25 cellular contexts compared by ENCODE assay signal in the genomic region with DNA sequence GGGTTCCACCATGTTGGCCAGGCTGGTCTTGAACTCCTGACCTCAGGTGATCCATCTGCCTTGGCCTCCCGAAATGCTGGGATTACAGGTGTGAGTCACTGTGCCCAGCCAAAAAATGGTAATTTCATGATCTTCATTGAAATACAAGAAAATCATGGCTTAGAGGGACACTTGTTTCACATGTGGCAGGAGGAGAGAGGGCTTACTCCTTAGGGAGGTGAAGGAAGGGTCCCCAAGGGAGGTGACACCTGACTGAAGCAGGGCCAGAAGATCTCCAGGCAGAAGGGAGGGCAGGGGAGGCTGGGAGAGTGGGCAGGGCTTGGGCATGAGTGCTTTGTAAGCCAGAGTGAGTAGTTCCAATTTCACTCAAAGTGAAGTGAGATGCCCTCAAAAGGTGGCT. TPM values are rescaled to one million over a fixed set of nuclear protein-coding genes. Genes with fewer than 3 reads are reported as not detected.
DNase-seq lines count a peak whose midpoint lies in the region; ATAC-seq, FAIRE-seq and TF ChIP-seq lines count a peak whose summit lies in the region.
"Had no signal": no experiment of that assay in that cellular context is flagged by ENCODE, and none has a peak within 500 bp of the region (broad histone marks: within the 10 kb centered on the region; RNA-seq: fewer than 3 reads in every experiment).

No MANE protein-coding gene starts in this region.

- H3K27ac Mint-ChIP-seq in T-cell: peak overlapping the region; percentile 11 to 40
- H3K27ac Mint-ChIP-seq: B cell had no signal

- no peaks in the 10 kb centered on the region for H3K9me3 ChIP-seq in sigmoid colon

- peaks cover 37 to 45% (median 39%) of the 10 kb centered on the region in 3 donors for H3K4me1 Mint-ChIP-seq in T-cell

- no peak for FAIRE-seq in RCC 7860 (lab: Jason Lieb, UNC)
- FAIRE-seq: GM12892, H1 had no signal

- TF ChIP-seq CTCF in GM20000 (IDR thresholded peaks at IDR 0.05; ENCODE audit: extremely low read depth, missing control alignments): no peak
- no peak for TF ChIP-seq CTCF in sigmoid colon (IDR thresholded peaks at IDR 0.05)

- CTCF ChIA-PET in T-cell (lab: Charles Lee): no interaction called here

- TF ChIP-seq EP300 in sigmoid colon (IDR thresholded peaks at IDR 0.05): no peak

- no peak overlapping the region for H3K4me3 Mint-ChIP-seq in T-cell
- H3K4me3 Mint-ChIP-seq: B cell had no signal

- peak; percentile 1 for DNase-seq in GM20000 (ENCODE audit: low spot score)
- no peak for DNase-seq in T-cell
- DNase-seq in iPS-NIHi7 (ENCODE audit: extremely low spot score): peak; percentile 2
- peak; percentile 11 for DNase-seq in sigmoid colon
- no peak for DNase-seq in foreskin melanocyte
- DNase-seq in RCC 7860 (ENCODE audit: low spot score): no peak
- DNase-seq in left colon: no peak
- DNase-seq: CD8-positive, alpha-beta memory T cell; DMS79 treated with DMSO at 0.1 percent for 48 hours; GF-D8; HCEC 1CT; NCI-H1048; NCI-H1417; NCI-H1694; NCI-H2081; NCI-H226; NCI-H510A; NCI-H69; SHP77 treated with DMSO at 0.1 percent for 48 hours had no signal

- TF ChIP-seq POLR2A in sigmoid colon (IDR thresholded peaks at IDR 0.05): no peak

- 77 to 80% methylated on average over 1 of the region's 1 CpG for WGBS in sigmoid colon, 2 donors

- H3K4me3 ChIP-seq in sigmoid colon: no peak overlapping the region

- POLR2A ChIA-PET in T-cell (lab: Charles Lee): no interaction called here

- ATAC-seq in T-cell (replicated peaks in 1 of 4) (no peak), left colon (no peak)

- H3K36me3 ChIP-seq in sigmoid colon: no peaks in the 10 kb centered on the region

- H3K4me1 ChIP-seq in sigmoid colon: peaks cover 0 to 6% (median 2%) of the 10 kb centered on the region in 4 donors

- H3K9me3 Mint-ChIP-seq in T-cell: no peaks in the 10 kb centered on the region
- H3K9me3 Mint-ChIP-seq: CD8-positive, alpha-beta memory T cell had no signal

- no peak overlapping the region for H3K27ac ChIP-seq in sigmoid colon
- H3K27ac ChIP-seq: C4-2B had no signal

- H3K36me3 Mint-ChIP-seq in T-cell: no peaks in the 10 kb centered on the region

- H3K27me3 Mint-ChIP-seq in T-cell: peaks cover 8 to 25% of the 10 kb centered on the region in 2 donors

- intact Hi-C loops in sigmoid colon (cut with DNase I): no loop called here
- intact Hi-C loops in left colon (cut with DNase I, micrococcal nuclease): no loop called here

- H3K27me3 ChIP-seq in sigmoid colon: peaks cover 7 to 77% (median 30%) of the 10 kb centered on the region in 3 donors

RNA-seq across cellular contexts. Expression of a gene that starts 20.0 kb away (rescaled TPM):
- 1 to 10 TPM; 1.4 to 4.3 (median 3.9) TPM for total RNA-seq in T-cell
- total RNA-seq in sigmoid colon: 1 to 10 TPM in 2 of 4 donors, under 1 TPM in 2; 0.66 to 3.8 (median 1.8) TPM
- polyA plus RNA-seq in sigmoid colon: 1 to 10 TPM in 2 of 3 donors, under 1 TPM in 1; 0.60 to 7.6 (median 1.8) TPM
- total RNA-seq in left colon: 1 to 10 TPM; 1.6 to 3.8 TPM
- total RNA-seq: A673, H1 had no signal

RNA-seq across cellular contexts. Expression of a gene that starts 58.2 kb away (rescaled TPM):
- total RNA-seq in T-cell (under 1 TPM in 3 of 5 donors, not detected in 2; 0.22 to 0.70 (median 0.23) TPM), sigmoid colon (not detected), left colon (under 1 TPM in 1 of 2 donors, not detected in 1; 0.11 TPM)
- polyA plus RNA-seq in sigmoid colon: under 1 TPM in 1 of 3 donors, not detected in 2; 0.22 TPM
- total RNA-seq: A673; B cell; CD8-positive, alpha-beta memory T cell; H1; HT-29 had no signal

Comparison
In these comparisons a context has a peak if more than half of its experiments do, and no peak if none do; other contexts are left out.
1. DNase-seq: peak in GM20000 (single experiment), iPS-NIHi7 (single experiment) and sigmoid colon (single experiment); none in T-cell (0 of 34), foreskin melanocyte (single experiment), RCC 7860 (single experiment) and left colon (0 of 2).